In the genomic region with DNA sequence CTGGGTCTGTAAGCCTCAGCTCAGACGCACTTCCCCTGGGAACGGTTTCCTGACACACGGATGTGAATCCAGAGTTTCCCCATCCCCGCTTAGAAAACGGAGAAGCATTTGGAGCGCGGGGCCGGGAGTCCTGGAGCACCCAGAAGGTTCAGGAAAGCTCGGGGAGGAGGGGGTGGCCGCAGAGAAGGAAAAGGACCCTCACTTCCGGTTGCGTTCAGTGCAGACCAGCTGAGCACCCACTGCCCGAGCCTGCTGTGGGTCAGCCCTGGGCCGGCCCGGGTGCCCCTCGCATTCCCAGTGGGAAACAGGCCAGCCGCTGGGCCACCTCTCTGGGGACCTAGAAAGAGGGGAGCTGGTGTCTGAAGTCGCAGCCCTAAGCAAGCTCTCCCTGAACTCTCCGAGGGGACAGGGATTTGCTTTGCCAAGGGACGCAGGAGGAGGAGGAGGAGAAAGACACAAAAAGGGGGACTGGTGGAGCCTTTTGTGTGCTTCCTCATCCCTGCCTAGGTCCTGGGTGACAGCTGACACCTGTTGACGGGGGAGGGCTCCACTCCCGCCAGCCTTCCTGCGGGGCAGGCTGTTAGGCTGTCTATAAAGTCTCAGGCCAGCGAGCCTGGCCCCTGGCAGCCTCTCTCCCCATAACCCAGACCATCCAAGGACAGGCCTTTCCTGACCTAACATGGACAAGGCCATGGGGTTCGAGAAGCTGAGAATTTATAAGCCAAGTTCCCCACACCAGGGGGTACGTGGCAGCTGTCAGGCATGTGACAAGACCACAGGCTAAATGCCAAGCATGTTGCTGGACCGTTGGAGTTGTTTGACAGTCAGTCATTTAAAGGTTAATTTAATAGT, we compare ENCODE assay signal across 8 cellular contexts. TPM values are rescaled to one million over a fixed set of nuclear protein-coding genes. Genes with fewer than 3 reads are reported as not detected.
DNase-seq lines count a peak whose midpoint lies in the region; ATAC-seq and TF ChIP-seq lines count a peak whose summit lies in the region.

No MANE protein-coding gene starts in this region.

- H3K36me3 ChIP-seq in gastrocnemius medialis: no peaks in the 10 kb centered on the region

- TF ChIP-seq CTCF in GM12873 (IDR thresholded peaks at IDR 0.05; ENCODE audit: insufficient read depth, low read depth, low read length, missing control alignments): peak; percentile 5
- no peak for TF ChIP-seq CTCF in astrocyte of the spinal cord (IDR thresholded peaks at IDR 0.05; ENCODE audit: low read depth, low read length)
- TF ChIP-seq CTCF in gastrocnemius medialis (IDR thresholded peaks at IDR 0.05 in 4 of 5, conservative IDR thresholded peaks at IDR 0.05 in 1 of 5): no peak

- H3K27me3 ChIP-seq in right cardiac atrium (ENCODE audit: control insufficient read depth, insufficient read depth) (no peaks in the 10 kb centered on the region), gastrocnemius medialis (peaks cover 8 to 23% (median 16%) of the 10 kb centered on the region in 3 donors)

- DNase-seq in astrocyte of the spinal cord (ENCODE audit: low read depth, low spot score): no peak
- DNase-seq in right cardiac atrium: peak in 1 of 3 donors; percentile 61
- no peak for DNase-seq in gastrocnemius medialis

- intact Hi-C loops in right cardiac atrium (cut with DNase I): no loop called here
- intact Hi-C loops in gastrocnemius medialis (cut with DNase I; ENCODE audit: low total_unique reads): no loop called here

- ATAC-seq in right cardiac atrium: no peak
- peak in 1 of 2 donors; percentile 23 for ATAC-seq in gastrocnemius medialis
- ATAC-seq in GM19452 (IDR thresholded peaks at IDR 0.05; ENCODE audit: unreplicated experiment): no peak
- no peak for ATAC-seq in HG03039 (IDR thresholded peaks at IDR 0.05; ENCODE audit: unreplicated experiment)
- no peak for ATAC-seq in GM19395 (IDR thresholded peaks at IDR 0.05; ENCODE audit: unreplicated experiment)
- no peak for ATAC-seq in HG03571 (IDR thresholded peaks at IDR 0.05; ENCODE audit: unreplicated experiment)

- H3K4me3 ChIP-seq in astrocyte of the spinal cord (ENCODE audit: low read depth, low read length) (peak overlapping the region; percentile 68), right cardiac atrium (ENCODE audit: low read length) (peak overlapping the region; percentile 90), gastrocnemius medialis (peak overlapping the region; percentile 46 to 59 (median 55))

- 29% methylated on average over 27 of the region's 27 CpGs for WGBS in right cardiac atrium

- TF ChIP-seq POLR2A in gastrocnemius medialis (IDR thresholded peaks at IDR 0.05): no peak

- in situ Hi-C loops in astrocyte of the spinal cord (cut with HindIII; ENCODE audit: low sequenced_read_pairs): no loop called here
- in situ Hi-C loops in gastrocnemius medialis (cut with MboI; ENCODE audit: low sequenced_read_pairs in 4 of 4): no loop called here

- H3K4me1 ChIP-seq in right cardiac atrium (ENCODE audit: control insufficient read depth, insufficient read depth, low read length) (no peaks in the 10 kb centered on the region), gastrocnemius medialis (no peaks in the 10 kb centered on the region)

- no peak overlapping the region for H3K27ac ChIP-seq in right cardiac atrium (ENCODE audit: low read length)
- peak overlapping the region; percentile 59 to 75 (median 70) for H3K27ac ChIP-seq in gastrocnemius medialis

- H3K9me3 ChIP-seq in right cardiac atrium (ENCODE audit: control insufficient read depth, low read length) (no peaks in the 10 kb centered on the region), gastrocnemius medialis (no peaks in the 10 kb centered on the region)

RNA-seq across cellular contexts. Expression of a gene that starts 0.7 kb away (rescaled TPM):
- 1 to 10 TPM; 2.7 to 3.5 (median 3.2) TPM for total RNA-seq in right cardiac atrium
- 2.0 TPM for polyA plus RNA-seq in right cardiac atrium
- 1 to 10 TPM in 3 of 4 donors, under 1 TPM in 1; 0.62 to 1.7 (median 1.5) TPM for total RNA-seq in gastrocnemius medialis

RNA-seq across cellular contexts. Expression of a gene that starts 1.9 kb away (rescaled TPM):
- total RNA-seq in right cardiac atrium: 10 to 100 TPM; 11.3 to 14.0 (median 12.8) TPM
- polyA plus RNA-seq in right cardiac atrium: 5.8 TPM
- 1 to 10 TPM; 1.5 to 9.8 (median 2.0) TPM for total RNA-seq in gastrocnemius medialis
